ENCODE assay signal across 8 cellular contexts in the genomic region with DNA sequence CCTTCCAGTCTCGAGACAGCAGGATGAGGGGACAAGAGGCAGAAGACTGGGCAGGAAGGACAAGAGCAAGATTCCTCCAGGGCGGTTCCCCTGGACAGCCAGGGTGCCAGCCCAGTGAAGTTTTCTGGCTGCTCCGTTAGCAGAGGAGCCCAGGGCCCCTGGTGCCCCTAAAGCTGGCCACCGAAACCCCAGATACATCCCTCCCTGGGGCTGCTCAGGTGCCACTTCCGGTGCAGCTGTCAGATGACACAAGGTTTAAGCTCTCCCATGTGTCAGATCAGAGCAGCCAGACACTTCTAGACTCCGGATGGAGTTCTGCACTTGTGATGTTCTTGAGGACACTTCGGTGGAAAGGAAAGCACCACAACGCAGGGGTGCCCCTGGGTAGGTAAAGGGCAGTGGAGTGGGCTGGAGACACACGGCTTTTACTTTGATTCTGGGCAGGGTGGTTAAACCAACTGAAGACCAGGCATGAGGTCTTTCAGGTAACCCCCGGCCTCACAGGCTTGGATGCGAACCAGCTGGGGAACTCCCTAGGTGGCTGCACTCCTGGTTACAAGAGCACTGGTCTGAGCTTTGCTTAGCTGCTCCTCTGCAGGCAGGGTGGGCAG.
A peak's percentile ranks its signal among the peaks of the same experiment; 100 is the strongest.
DNase-seq lines count a peak whose midpoint lies in the region; ATAC-seq and TF ChIP-seq lines count a peak whose summit lies in the region.

No MANE protein-coding gene starts in this region.

- no peaks in the 10 kb centered on the region for H3K9me2 ChIP-seq in GM23248 (ENCODE audit: insufficient read depth)

- no peaks in the 10 kb centered on the region for H4K20me1 ChIP-seq in GM23248 (ENCODE audit: insufficient read depth)

- ATAC-seq in GM21723 (IDR thresholded peaks at IDR 0.05; ENCODE audit: unreplicated experiment) = peak; percentile 78

- intact Hi-C loops in colonic mucosa (cut with DNase I) = no loop called here

- H3K9ac ChIP-seq in subcutaneous abdominal adipose tissue (ENCODE audit: low read length in 5 of 5) = no peak overlapping the region
- H3K9ac ChIP-seq in GM23248 = no peak overlapping the region
- H3K9ac ChIP-seq in colonic mucosa (ENCODE audit: low read depth in 2 of 2, low read length in 2 of 2) = peak overlapping the region in 1 of 2 donors; percentile 21

- in situ Hi-C loops in GM23248 (cut with MboI) = no loop called here

- H3K4me1 ChIP-seq in subcutaneous abdominal adipose tissue (ENCODE audit: control insufficient read depth in 5 of 5, insufficient read depth in 5 of 5, low read length in 5 of 5) = peaks cover 17 to 74% (median 44%) of the 10 kb centered on the region in 5 donors
- H3K4me1 ChIP-seq in GM23248 (ENCODE audit: insufficient read depth) = peaks cover 13% of the 10 kb centered on the region
- H3K4me1 ChIP-seq in colonic mucosa = peaks cover 16% of the 10 kb centered on the region

- TF ChIP-seq CTCF in GM12875 (IDR thresholded peaks at IDR 0.05; ENCODE audit: borderline replicate concordance, insufficient read depth, low read depth, low read length) (no peak), colonic mucosa (IDR thresholded peaks at IDR 0.05) (no peak)

- no peaks in the 10 kb centered on the region for H3K79me2 ChIP-seq in GM23248 (ENCODE audit: insufficient read depth)

- H3K9me3 ChIP-seq in subcutaneous abdominal adipose tissue (ENCODE audit: control insufficient read depth in 5 of 5, low read length in 5 of 5) (no peaks in the 10 kb centered on the region), GM23248 (ENCODE audit: low read depth) (no peaks in the 10 kb centered on the region), colonic mucosa (no peaks in the 10 kb centered on the region)

- H3K36me3 ChIP-seq in subcutaneous abdominal adipose tissue (ENCODE audit: control insufficient read depth in 5 of 5, insufficient read depth in 5 of 5, low read length in 5 of 5) (peaks cover 0 to 9% (median 4%) of the 10 kb centered on the region in 5 donors), GM23248 (ENCODE audit: low read depth) (no peaks in the 10 kb centered on the region), colonic mucosa (no peaks in the 10 kb centered on the region)

- H3K4me3 ChIP-seq in GM12875 (ENCODE audit: low read depth, low read length) (peak overlapping the region; percentile 26), subcutaneous abdominal adipose tissue (ENCODE audit: low read depth in 1 of 5, low read length in 5 of 5) (no peak overlapping the region), GM23248 (no peak overlapping the region), colonic mucosa (no peak overlapping the region)

- no peak overlapping the region for H3K4me2 ChIP-seq in GM23248 (ENCODE audit: unreplicated experiment)

- H2AFZ ChIP-seq in GM23248 = no peak overlapping the region

- 83 to 86% methylated on average over 11 of the region's 11 CpGs for WGBS in GM23248 (ENCODE audit: low coverage in 1 of 2, low lambda C conversion rate in 2 of 2, missing lambda C conversion rate in 2 of 2), 2 experiments

- H3K27ac ChIP-seq in subcutaneous abdominal adipose tissue (ENCODE audit: low read depth, low read length) (peak overlapping the region; percentile 69), GM23248 (no peak overlapping the region), colonic mucosa (no peak overlapping the region)

- H3F3A ChIP-seq in GM23248 (ENCODE audit: insufficient read depth) = peaks cover 5% of the 10 kb centered on the region; the same call in 1 of the 2 replicates

- H3K27me3 ChIP-seq in subcutaneous abdominal adipose tissue (ENCODE audit: control insufficient read depth in 5 of 5, insufficient read depth in 4 of 5, low read length in 5 of 5) (peaks cover 0 to 3% (median 0%) of the 10 kb centered on the region in 5 donors), GM23248 (replicated peaks; ENCODE audit: insufficient read depth) (no peaks in the 10 kb centered on the region), colonic mucosa (no peaks in the 10 kb centered on the region)

- DNase-seq in NAMALWA (ENCODE audit: low spot score) (peak; percentile 88), HuH-7 (ENCODE audit: low spot score) (no peak), GM23248 (no peak), colonic mucosa (no peak)
- peak; percentile 82 for DNase-seq in central memory CD4-positive, alpha-beta T cell

Comparison
In these comparisons a context has a peak if more than half of its experiments do, and no peak if none do; other contexts are left out.
1. DNase-seq: peak in NAMALWA (single experiment) and central memory CD4-positive, alpha-beta T cell (single experiment); none in HuH-7 (single experiment), GM23248 (single experiment) and colonic mucosa (single experiment).